In genomic region chrX:49042581-49043219, GRCh38 we compare ENCODE assay signal across 6 cellular contexts. TPM values are rescaled to one million over a fixed set of nuclear protein-coding genes. Genes with fewer than 3 reads are reported as not detected.
DNase-seq lines count a peak whose midpoint lies in the region; ATAC-seq lines count a peak whose summit lies in the region.

No MANE protein-coding gene starts in this region.

- H3K9me3 ChIP-seq in iPS DF 6.9 (ENCODE audit: control insufficient read depth, insufficient read depth, low read length) = no peaks in the 10 kb centered on the region

- no peak overlapping the region for H3K27ac ChIP-seq in iPS DF 6.9 (ENCODE audit: low read length)

- peak; percentile 4 for ATAC-seq in GM18511 (IDR thresholded peaks at IDR 0.05; ENCODE audit: unreplicated experiment)

- H3K36me3 ChIP-seq in iPS DF 6.9 (ENCODE audit: control insufficient read depth, insufficient read depth, low read length) = peaks cover 13% of the 10 kb centered on the region

- peak overlapping the region; percentile 80 for H3K4me3 ChIP-seq in iPS DF 6.9 (ENCODE audit: low read length)

- no peaks in the 10 kb centered on the region for H3K27me3 ChIP-seq in iPS DF 6.9 (ENCODE audit: control insufficient read depth, insufficient read depth, low read length)

- DNase-seq in RPMI7951 (ENCODE audit: low read depth) = peak; percentile 12
- no peak for DNase-seq in iPS DF 6.9 (ENCODE audit: low read depth, low spot score)
- no peak for DNase-seq in NCI-H526 (lab: John Stamatoyannopoulos, UW)
- DNase-seq in germinal center (ENCODE audit: low spot score) = no peak
- no peak for DNase-seq in hippocampal formation (lab: John Stamatoyannopoulos, UW)

- no CpG with 5 or more reads among the region's 29 CpGs for whole genome bisulfite sequencing in iPS DF 6.9 (ENCODE audit: insufficient coverage, insufficient read length)

- H3K4me1 ChIP-seq in iPS DF 6.9 (ENCODE audit: control insufficient read depth, insufficient read depth, low read length) = peaks cover 3% of the 10 kb centered on the region; the same call in 1 of the 2 replicates

RNA-seq across cellular contexts. Expression of gene TFE3, which starts 0.5 kb away (rescaled TPM):
- total RNA-seq in RPMI7951 (2014; rRNA removed; shearing (Covaris generic)) = 46.8 and 49.0 TPM in 2 replicates

RNA-seq across cellular contexts. Expression of gene CCDC120, which starts 16.1 kb away (rescaled TPM):
- 0.72 and 1.1 TPM in 2 replicates for total RNA-seq in RPMI7951 (2014; rRNA removed; shearing (Covaris generic))

RNA-seq across cellular contexts. Expression of gene PRAF2, which starts 31.1 kb away (rescaled TPM):
- 19.9 and 21.1 TPM in 2 replicates for total RNA-seq in RPMI7951 (2014; rRNA removed; shearing (Covaris generic))

RNA-seq across cellular contexts. Expression of gene WDR45, which starts 37.0 kb away (rescaled TPM):
- total RNA-seq in RPMI7951 (2014; rRNA removed; shearing (Covaris generic)) = 65.5 and 76.1 TPM in 2 replicates

RNA-seq across cellular contexts. Expression of gene GRIPAP1, which starts 40.6 kb away (rescaled TPM):
- total RNA-seq in RPMI7951 (2014; rRNA removed; shearing (Covaris generic)) = 17.7 and 18.3 TPM in 2 replicates
